In the genomic region with DNA sequence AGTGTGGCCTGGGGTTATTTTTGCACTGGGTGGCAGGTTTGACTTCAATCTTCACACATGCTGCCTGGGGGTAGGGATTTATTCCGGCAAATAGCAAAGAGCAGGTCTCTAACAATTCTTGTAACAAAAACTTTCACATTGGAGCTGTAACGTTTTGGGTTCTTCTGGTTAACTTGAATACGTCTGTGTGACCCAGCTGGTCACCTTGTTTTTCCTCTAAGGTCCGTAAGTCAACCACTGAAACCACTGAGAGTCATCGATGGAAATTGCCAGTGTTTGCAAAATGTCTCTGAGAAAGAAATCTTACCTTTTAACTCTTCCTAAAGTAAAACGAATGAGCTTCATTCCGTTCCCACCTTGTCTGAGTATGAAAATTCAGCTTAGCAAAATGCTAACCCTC, we compare ENCODE assay signal across 1 cellular context.
TF ChIP-seq lines count a peak whose summit lies in the region.

No MANE protein-coding gene starts in this region.

TF ChIP-seq in GM23338, 12 proteins besides CTCF, POLR2A, EP300 and RAD21 (continued from another document):
- TF ChIP-seq, protein P1, sequence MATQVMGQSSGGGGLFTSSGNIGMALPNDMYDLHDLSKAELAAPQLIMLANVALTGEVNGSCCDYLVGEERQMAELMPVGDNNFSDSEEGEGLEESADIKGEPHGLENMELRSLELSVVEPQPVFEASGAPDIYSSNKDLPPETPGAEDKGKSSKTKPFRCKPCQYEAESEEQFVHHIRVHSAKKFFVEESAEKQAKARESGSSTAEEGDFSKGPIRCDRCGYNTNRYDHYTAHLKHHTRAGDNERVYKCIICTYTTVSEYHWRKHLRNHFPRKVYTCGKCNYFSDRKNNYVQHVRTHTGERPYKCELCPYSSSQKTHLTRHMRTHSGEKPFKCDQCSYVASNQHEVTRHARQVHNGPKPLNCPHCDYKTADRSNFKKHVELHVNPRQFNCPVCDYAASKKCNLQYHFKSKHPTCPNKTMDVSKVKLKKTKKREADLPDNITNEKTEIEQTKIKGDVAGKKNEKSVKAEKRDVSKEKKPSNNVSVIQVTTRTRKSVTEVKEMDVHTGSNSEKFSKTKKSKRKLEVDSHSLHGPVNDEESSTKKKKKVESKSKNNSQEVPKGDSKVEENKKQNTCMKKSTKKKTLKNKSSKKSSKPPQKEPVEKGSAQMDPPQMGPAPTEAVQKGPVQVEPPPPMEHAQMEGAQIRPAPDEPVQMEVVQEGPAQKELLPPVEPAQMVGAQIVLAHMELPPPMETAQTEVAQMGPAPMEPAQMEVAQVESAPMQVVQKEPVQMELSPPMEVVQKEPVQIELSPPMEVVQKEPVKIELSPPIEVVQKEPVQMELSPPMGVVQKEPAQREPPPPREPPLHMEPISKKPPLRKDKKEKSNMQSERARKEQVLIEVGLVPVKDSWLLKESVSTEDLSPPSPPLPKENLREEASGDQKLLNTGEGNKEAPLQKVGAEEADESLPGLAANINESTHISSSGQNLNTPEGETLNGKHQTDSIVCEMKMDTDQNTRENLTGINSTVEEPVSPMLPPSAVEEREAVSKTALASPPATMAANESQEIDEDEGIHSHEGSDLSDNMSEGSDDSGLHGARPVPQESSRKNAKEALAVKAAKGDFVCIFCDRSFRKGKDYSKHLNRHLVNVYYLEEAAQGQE (IDR thresholded peaks at IDR 0.05; ENCODE audit: unreplicated experiment) = no peak
- TF ChIP-seq ZNF114 (CRISPR knock-in tag; IDR thresholded peaks at IDR 0.05) = no peak
- TF ChIP-seq, protein P2, sequence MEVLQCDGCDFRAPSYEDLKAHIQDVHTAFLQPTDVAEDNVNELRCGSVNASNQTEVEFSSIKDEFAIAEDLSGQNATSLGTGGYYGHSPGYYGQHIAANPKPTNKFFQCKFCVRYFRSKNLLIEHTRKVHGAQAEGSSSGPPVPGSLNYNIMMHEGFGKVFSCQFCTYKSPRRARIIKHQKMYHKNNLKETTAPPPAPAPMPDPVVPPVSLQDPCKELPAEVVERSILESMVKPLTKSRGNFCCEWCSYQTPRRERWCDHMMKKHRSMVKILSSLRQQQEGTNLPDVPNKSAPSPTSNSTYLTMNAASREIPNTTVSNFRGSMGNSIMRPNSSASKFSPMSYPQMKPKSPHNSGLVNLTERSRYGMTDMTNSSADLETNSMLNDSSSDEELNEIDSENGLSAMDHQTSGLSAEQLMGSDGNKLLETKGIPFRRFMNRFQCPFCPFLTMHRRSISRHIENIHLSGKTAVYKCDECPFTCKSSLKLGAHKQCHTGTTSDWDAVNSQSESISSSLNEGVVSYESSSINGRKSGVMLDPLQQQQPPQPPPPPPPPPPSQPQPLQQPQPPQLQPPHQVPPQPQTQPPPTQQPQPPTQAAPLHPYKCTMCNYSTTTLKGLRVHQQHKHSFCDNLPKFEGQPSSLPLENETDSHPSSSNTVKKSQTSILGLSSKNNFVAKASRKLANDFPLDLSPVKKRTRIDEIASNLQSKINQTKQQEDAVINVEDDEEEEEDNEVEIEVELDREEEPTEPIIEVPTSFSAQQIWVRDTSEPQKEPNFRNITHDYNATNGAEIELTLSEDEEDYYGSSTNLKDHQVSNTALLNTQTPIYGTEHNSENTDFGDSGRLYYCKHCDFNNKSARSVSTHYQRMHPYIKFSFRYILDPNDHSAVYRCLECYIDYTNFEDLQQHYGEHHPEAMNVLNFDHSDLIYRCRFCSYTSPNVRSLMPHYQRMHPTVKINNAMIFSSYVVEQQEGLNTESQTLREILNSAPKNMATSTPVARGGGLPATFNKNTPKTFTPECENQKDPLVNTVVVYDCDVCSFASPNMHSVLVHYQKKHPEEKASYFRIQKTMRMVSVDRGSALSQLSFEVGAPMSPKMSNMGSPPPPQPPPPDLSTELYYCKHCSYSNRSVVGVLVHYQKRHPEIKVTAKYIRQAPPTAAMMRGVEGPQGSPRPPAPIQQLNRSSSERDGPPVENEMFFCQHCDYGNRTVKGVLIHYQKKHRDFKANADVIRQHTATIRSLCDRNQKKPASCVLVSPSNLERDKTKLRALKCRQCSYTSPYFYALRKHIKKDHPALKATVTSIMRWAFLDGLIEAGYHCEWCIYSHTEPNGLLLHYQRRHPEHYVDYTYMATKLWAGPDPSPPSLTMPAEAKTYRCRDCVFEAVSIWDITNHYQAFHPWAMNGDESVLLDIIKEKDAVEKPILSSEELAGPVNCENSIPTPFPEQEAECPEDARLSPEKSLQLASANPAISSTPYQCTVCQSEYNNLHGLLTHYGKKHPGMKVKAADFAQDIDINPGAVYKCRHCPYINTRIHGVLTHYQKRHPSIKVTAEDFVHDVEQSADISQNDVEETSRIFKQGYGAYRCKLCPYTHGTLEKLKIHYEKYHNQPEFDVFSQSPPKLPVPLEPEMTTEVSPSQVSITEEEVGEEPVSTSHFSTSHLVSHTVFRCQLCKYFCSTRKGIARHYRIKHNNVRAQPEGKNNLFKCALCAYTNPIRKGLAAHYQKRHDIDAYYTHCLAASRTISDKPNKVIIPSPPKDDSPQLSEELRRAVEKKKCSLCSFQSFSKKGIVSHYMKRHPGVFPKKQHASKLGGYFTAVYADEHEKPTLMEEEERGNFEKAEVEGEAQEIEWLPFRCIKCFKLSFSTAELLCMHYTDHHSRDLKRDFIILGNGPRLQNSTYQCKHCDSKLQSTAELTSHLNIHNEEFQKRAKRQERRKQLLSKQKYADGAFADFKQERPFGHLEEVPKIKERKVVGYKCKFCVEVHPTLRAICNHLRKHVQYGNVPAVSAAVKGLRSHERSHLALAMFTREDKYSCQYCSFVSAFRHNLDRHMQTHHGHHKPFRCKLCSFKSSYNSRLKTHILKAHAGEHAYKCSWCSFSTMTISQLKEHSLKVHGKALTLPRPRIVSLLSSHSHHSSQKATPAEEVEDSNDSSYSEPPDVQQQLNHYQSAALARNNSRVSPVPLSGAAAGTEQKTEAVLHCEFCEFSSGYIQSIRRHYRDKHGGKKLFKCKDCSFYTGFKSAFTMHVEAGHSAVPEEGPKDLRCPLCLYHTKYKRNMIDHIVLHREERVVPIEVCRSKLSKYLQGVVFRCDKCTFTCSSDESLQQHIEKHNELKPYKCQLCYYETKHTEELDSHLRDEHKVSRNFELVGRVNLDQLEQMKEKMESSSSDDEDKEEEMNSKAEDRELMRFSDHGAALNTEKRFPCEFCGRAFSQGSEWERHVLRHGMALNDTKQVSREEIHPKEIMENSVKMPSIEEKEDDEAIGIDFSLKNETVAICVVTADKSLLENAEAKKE (CRISPR knock-in tag; IDR thresholded peaks at IDR 0.05) = no peak
- no peak for TF ChIP-seq CREB1 (CRISPR knock-in tag; IDR thresholded peaks at IDR 0.05; ENCODE audit: low read depth)
- no peak for TF ChIP-seq EZH2phosphoT487 (IDR thresholded peaks at IDR 0.05; ENCODE audit: unreplicated experiment)
- TF ChIP-seq POLR2AphosphoS5 (IDR thresholded peaks at IDR 0.05; ENCODE audit: low read depth) = no peak
TF ChIP-seq in GM23338: peak in this region for 0.
